Comparison of ENCODE assay signal across 1 cellular context in the genomic region with DNA sequence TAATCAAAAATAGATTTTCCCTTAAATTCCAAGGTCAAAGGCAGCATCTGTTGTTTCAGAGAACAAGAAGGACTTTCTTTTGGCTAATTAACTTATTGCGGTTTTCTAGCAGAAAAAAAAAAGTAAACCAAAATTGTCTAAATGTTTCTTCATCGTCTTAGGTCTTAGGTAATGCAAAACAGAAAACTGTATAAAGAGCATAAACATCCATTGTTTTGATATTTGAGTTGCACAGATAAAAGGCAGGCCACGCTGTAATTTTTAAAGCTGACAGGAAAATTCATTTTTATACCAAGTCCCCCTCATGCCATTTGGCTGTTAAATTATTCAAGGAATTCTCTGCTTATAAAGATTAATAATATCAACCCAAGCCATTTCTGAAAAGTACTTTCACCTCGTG.
TF ChIP-seq lines count a peak whose summit lies in the region.

No MANE protein-coding gene starts in this region.

TF ChIP-seq in GM23338, 12 proteins besides CTCF, POLR2A, EP300 and RAD21:
- TF ChIP-seq, protein P1, sequence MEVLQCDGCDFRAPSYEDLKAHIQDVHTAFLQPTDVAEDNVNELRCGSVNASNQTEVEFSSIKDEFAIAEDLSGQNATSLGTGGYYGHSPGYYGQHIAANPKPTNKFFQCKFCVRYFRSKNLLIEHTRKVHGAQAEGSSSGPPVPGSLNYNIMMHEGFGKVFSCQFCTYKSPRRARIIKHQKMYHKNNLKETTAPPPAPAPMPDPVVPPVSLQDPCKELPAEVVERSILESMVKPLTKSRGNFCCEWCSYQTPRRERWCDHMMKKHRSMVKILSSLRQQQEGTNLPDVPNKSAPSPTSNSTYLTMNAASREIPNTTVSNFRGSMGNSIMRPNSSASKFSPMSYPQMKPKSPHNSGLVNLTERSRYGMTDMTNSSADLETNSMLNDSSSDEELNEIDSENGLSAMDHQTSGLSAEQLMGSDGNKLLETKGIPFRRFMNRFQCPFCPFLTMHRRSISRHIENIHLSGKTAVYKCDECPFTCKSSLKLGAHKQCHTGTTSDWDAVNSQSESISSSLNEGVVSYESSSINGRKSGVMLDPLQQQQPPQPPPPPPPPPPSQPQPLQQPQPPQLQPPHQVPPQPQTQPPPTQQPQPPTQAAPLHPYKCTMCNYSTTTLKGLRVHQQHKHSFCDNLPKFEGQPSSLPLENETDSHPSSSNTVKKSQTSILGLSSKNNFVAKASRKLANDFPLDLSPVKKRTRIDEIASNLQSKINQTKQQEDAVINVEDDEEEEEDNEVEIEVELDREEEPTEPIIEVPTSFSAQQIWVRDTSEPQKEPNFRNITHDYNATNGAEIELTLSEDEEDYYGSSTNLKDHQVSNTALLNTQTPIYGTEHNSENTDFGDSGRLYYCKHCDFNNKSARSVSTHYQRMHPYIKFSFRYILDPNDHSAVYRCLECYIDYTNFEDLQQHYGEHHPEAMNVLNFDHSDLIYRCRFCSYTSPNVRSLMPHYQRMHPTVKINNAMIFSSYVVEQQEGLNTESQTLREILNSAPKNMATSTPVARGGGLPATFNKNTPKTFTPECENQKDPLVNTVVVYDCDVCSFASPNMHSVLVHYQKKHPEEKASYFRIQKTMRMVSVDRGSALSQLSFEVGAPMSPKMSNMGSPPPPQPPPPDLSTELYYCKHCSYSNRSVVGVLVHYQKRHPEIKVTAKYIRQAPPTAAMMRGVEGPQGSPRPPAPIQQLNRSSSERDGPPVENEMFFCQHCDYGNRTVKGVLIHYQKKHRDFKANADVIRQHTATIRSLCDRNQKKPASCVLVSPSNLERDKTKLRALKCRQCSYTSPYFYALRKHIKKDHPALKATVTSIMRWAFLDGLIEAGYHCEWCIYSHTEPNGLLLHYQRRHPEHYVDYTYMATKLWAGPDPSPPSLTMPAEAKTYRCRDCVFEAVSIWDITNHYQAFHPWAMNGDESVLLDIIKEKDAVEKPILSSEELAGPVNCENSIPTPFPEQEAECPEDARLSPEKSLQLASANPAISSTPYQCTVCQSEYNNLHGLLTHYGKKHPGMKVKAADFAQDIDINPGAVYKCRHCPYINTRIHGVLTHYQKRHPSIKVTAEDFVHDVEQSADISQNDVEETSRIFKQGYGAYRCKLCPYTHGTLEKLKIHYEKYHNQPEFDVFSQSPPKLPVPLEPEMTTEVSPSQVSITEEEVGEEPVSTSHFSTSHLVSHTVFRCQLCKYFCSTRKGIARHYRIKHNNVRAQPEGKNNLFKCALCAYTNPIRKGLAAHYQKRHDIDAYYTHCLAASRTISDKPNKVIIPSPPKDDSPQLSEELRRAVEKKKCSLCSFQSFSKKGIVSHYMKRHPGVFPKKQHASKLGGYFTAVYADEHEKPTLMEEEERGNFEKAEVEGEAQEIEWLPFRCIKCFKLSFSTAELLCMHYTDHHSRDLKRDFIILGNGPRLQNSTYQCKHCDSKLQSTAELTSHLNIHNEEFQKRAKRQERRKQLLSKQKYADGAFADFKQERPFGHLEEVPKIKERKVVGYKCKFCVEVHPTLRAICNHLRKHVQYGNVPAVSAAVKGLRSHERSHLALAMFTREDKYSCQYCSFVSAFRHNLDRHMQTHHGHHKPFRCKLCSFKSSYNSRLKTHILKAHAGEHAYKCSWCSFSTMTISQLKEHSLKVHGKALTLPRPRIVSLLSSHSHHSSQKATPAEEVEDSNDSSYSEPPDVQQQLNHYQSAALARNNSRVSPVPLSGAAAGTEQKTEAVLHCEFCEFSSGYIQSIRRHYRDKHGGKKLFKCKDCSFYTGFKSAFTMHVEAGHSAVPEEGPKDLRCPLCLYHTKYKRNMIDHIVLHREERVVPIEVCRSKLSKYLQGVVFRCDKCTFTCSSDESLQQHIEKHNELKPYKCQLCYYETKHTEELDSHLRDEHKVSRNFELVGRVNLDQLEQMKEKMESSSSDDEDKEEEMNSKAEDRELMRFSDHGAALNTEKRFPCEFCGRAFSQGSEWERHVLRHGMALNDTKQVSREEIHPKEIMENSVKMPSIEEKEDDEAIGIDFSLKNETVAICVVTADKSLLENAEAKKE (CRISPR knock-in tag; IDR thresholded peaks at IDR 0.05) = no peak
- TF ChIP-seq ZNF114 (CRISPR knock-in tag; IDR thresholded peaks at IDR 0.05) (no peak), NANOG (IDR thresholded peaks at IDR 0.05; ENCODE audit: borderline replicate concordance) (no peak)
